1 cellular context compared by ENCODE assay signal in genomic region chr17:81956607-81957589, GRCh38.
TF ChIP-seq lines count a peak whose summit lies in the region.

No MANE protein-coding gene starts in this region.

TF ChIP-seq in K562, 482 proteins besides CTCF, POLR2A, EP300 and RAD21:
- TF ChIP-seq GATAD2B (IDR thresholded peaks at IDR 0.05; ENCODE audit: borderline replicate concordance) (no peak), HLTF (IDR thresholded peaks at IDR 0.05) (no peak), POLR2G (IDR thresholded peaks at IDR 0.05; ENCODE audit: low read depth, low read length) (0 out of 2 replicates have a peak, but pooled peaks have one; percentile 28), MYNN (IDR thresholded peaks at IDR 0.05) (no peak), MYNN (CRISPR knock-in tag; IDR thresholded peaks at IDR 0.05) (no peak)
